1 cellular context compared by ENCODE assay signal in genomic region chr19:18428837-18429674, GRCh38.
TF ChIP-seq lines count a peak whose summit lies in the region.

No MANE protein-coding gene starts in this region.

TF ChIP-seq in HEK293, 187 proteins besides CTCF, POLR2A, EP300 and RAD21 (continued from another document and continues in another):
- TF ChIP-seq ZNF398 (tag by site-specific recombination; IDR thresholded peaks at IDR 0.05) (peak; percentile 91), ZNF623 (tag by site-specific recombination; IDR thresholded peaks at IDR 0.05) (peak; percentile 36), ATF2 (tag by site-specific recombination; IDR thresholded peaks at IDR 0.05; ENCODE audit: low read depth) (no peak), GLIS1 (tag by site-specific recombination; IDR thresholded peaks at IDR 0.05) (peak; percentile 99), SP2 (tag by site-specific recombination; IDR thresholded peaks at IDR 0.05) (peak; percentile 70), ZNF501 (tag by site-specific recombination; IDR thresholded peaks at IDR 0.05) (0 out of 2 replicates have a peak, but pooled peaks have one; percentile 13), MEIS1 (CRISPR knock-in tag; IDR thresholded peaks at IDR 0.05; ENCODE audit: borderline replicate concordance) (no peak), ZSCAN5A (tag by site-specific recombination; IDR thresholded peaks at IDR 0.05) (no peak), MZF1 (tag by site-specific recombination; IDR thresholded peaks at IDR 0.05; ENCODE audit: borderline replicate concordance) (peak; percentile 65; the same call in 1 of the 2 replicates), OSR2 (tag by site-specific recombination; IDR thresholded peaks at IDR 0.05) (no peak), ZNF16 (tag by site-specific recombination; IDR thresholded peaks at IDR 0.05; ENCODE audit: low read depth) (no peak), ZNF280D (tag by site-specific recombination; IDR thresholded peaks at IDR 0.05) (no peak), ZNF175 (tag by site-specific recombination; IDR thresholded peaks at IDR 0.05) (no peak), ZNF768 (tag by site-specific recombination; IDR thresholded peaks at IDR 0.05) (no peak), ZSCAN23 (tag by site-specific recombination; IDR thresholded peaks at IDR 0.05) (no peak), ZNF132 (tag by site-specific recombination; IDR thresholded peaks at IDR 0.05; ENCODE audit: borderline replicate concordance) (no peak), AEBP2 (tag by site-specific recombination; IDR thresholded peaks at IDR 0.05; ENCODE audit: borderline replicate concordance) (no peak), PBX3 (CRISPR knock-in tag; IDR thresholded peaks at IDR 0.05) (no peak; the same call in none of the 2 replicates), INSM2 (tag by site-specific recombination; IDR thresholded peaks at IDR 0.05) (no peak), ZBTB17 (tag by site-specific recombination; IDR thresholded peaks at IDR 0.05) (peak; percentile 88), IKZF3 (tag by site-specific recombination; IDR thresholded peaks at IDR 0.05) (peak; percentile 80), ZNF366 (tag by site-specific recombination; conservative IDR thresholded peaks at IDR 0.05) (no peak), SETDB1 (IDR thresholded peaks at IDR 0.05; ENCODE audit: insufficient read length, low read length) (no peak), ZNF521 (tag by site-specific recombination; IDR thresholded peaks at IDR 0.05) (no peak), TRIM28 (IDR thresholded peaks at IDR 0.05; ENCODE audit: borderline replicate concordance, low read length) (no peak), ZNF311 (tag by site-specific recombination; IDR thresholded peaks at IDR 0.05; ENCODE audit: borderline replicate concordance) (no peak), ELK4 (IDR thresholded peaks at IDR 0.05; ENCODE audit: borderline replicate concordance, low read depth, low read length) (no peak), ZXDB (tag by site-specific recombination; IDR thresholded peaks at IDR 0.05) (peak; percentile 53; the same call in 1 of the 2 replicates), ZNF449 (tag by site-specific recombination; IDR thresholded peaks at IDR 0.05) (peak; percentile 96), BCL6B (tag by site-specific recombination; IDR thresholded peaks at IDR 0.05) (no peak), KLF9 (tag by site-specific recombination; IDR thresholded peaks at IDR 0.05; ENCODE audit: low read depth) (peak; percentile 63), ZNF423 (tag by site-specific recombination; IDR thresholded peaks at IDR 0.05) (peak; percentile 68), ZNF335 (tag by site-specific recombination; conservative IDR thresholded peaks at IDR 0.05) (peak; percentile 76), ZNF777 (tag by site-specific recombination; IDR thresholded peaks at IDR 0.05; ENCODE audit: borderline replicate concordance) (no peak), ZNF10 (tag by site-specific recombination; IDR thresholded peaks at IDR 0.05) (no peak; the same call in 1 of the 2 replicates), ZNF184 (tag by site-specific recombination; IDR thresholded peaks at IDR 0.05) (no peak), TSHZ1 (tag by site-specific recombination; IDR thresholded peaks at IDR 0.05; ENCODE audit: borderline replicate concordance) (peak; percentile 49; the same call in 1 of the 2 replicates)
